Comparison of ENCODE assay signal across 1 cellular context in the genomic region with DNA sequence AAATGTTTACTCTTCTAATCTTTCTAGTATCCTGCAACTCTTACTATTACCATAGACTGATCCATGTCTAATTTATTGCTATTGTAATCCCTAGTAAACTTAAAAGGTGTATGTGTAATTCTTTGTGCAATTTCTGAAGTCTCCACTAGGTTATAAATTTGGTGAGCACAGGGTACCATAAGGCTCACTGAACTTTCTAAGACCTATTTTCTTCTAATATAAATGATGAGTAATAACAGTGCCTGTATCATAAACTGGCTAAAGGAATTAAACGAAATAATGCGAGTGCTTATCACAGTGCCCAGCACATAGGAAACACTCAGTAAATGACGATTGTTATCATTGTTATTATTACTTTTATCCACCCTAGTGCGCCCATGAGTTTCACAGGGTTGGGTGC.
TF ChIP-seq lines count a peak whose summit lies in the region.

No MANE protein-coding gene starts in this region.

TF ChIP-seq in WTC11, 78 proteins besides CTCF, POLR2A, EP300 and RAD21 (continued from another document):
- TF ChIP-seq FOXP1 (CRISPR knock-in tag; IDR thresholded peaks at IDR 0.05; ENCODE audit: borderline replicate concordance) (no peak), GRHL2 (CRISPR knock-in tag; IDR thresholded peaks at IDR 0.05; ENCODE audit: insufficient replicate concordance, severe bottlenecking) (no peak), OVOL2 (CRISPR knock-in tag; IDR thresholded peaks at IDR 0.05; ENCODE audit: borderline replicate concordance) (no peak), ZBTB43 (CRISPR knock-in tag; IDR thresholded peaks at IDR 0.05) (no peak), EMX1 (CRISPR knock-in tag; IDR thresholded peaks at IDR 0.05) (no peak), FOXP4 (CRISPR knock-in tag; IDR thresholded peaks at IDR 0.05) (no peak), NFATC4 (CRISPR knock-in tag; IDR thresholded peaks at IDR 0.05) (no peak), MXD4 (CRISPR knock-in tag; IDR thresholded peaks at IDR 0.05; ENCODE audit: borderline replicate concordance) (no peak), IRF1 (CRISPR knock-in tag; IDR thresholded peaks at IDR 0.05) (no peak), HMGA2 (CRISPR knock-in tag; IDR thresholded peaks at IDR 0.05) (no peak), ZNF396 (CRISPR knock-in tag; IDR thresholded peaks at IDR 0.05; ENCODE audit: borderline replicate concordance) (no peak), ZMAT4 (CRISPR knock-in tag; IDR thresholded peaks at IDR 0.05) (no peak)
- TF ChIP-seq, protein P1, sequence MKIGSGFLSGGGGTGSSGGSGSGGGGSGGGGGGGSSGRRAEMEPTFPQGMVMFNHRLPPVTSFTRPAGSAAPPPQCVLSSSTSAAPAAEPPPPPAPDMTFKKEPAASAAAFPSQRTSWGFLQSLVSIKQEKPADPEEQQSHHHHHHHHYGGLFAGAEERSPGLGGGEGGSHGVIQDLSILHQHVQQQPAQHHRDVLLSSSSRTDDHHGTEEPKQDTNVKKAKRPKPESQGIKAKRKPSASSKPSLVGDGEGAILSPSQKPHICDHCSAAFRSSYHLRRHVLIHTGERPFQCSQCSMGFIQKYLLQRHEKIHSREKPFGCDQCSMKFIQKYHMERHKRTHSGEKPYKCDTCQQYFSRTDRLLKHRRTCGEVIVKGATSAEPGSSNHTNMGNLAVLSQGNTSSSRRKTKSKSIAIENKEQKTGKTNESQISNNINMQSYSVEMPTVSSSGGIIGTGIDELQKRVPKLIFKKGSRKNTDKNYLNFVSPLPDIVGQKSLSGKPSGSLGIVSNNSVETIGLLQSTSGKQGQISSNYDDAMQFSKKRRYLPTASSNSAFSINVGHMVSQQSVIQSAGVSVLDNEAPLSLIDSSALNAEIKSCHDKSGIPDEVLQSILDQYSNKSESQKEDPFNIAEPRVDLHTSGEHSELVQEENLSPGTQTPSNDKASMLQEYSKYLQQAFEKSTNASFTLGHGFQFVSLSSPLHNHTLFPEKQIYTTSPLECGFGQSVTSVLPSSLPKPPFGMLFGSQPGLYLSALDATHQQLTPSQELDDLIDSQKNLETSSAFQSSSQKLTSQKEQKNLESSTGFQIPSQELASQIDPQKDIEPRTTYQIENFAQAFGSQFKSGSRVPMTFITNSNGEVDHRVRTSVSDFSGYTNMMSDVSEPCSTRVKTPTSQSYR (CRISPR knock-in tag; IDR thresholded peaks at IDR 0.05), result no peak
